Comparison of ENCODE assay signal across 10 cellular contexts in genomic region chr4:105808459-105809041, GRCh38.
DNase-seq lines count a peak whose midpoint lies in the region; ATAC-seq and TF ChIP-seq lines count a peak whose summit lies in the region.
"Had no signal": no experiment of that assay in that cellular context is flagged by ENCODE, and none has a peak within 500 bp of the region (broad histone marks: within the 10 kb centered on the region; RNA-seq: fewer than 3 reads in every experiment).

No MANE protein-coding gene starts in this region.

- TF ChIP-seq POLR2A in breast epithelium (IDR thresholded peaks at IDR 0.05), result no peak

- H3K9me3 ChIP-seq in left ventricle myocardium inferior (replicated peaks) (no peaks in the 10 kb centered on the region), breast epithelium (no peaks in the 10 kb centered on the region), mesodermal cell (ENCODE audit: control insufficient read depth, low read length) (no peaks in the 10 kb centered on the region), WERI-Rb-1 (ENCODE audit: severe bottlenecking) (no peaks in the 10 kb centered on the region)

- intact Hi-C loops in left ventricle myocardium superior (cut with micrococcal nuclease), result no loop called here
- intact Hi-C loops in left ventricle myocardium inferior (cut with micrococcal nuclease), result no loop called here
- intact Hi-C loops in breast epithelium (cut with DNase I; ENCODE audit: low total_unique reads), result no loop called here

- H3K4me1 ChIP-seq in left ventricle myocardium inferior, result no peaks in the 10 kb centered on the region
- no peaks in the 10 kb centered on the region for H3K4me1 ChIP-seq in breast epithelium
- peaks cover 13% of the 10 kb centered on the region for H3K4me1 ChIP-seq in mesodermal cell (ENCODE audit: control insufficient read depth, insufficient read depth, low read length, poor library complexity, severe bottlenecking)

- no peak for DNase-seq in left ventricle myocardium superior
- no peak for DNase-seq in left ventricle myocardium inferior
- no peak for DNase-seq in breast epithelium (ENCODE audit: low spot score in 2 of 2)
- no peak for DNase-seq in activated CD4-positive, alpha-beta T cell treated with anti-CD3 and anti-CD28 coated beads for 4 hours
- DNase-seq in WERI-Rb-1, result no peak
- DNase-seq in stimulated activated naive CD4-positive, alpha-beta T cell (lab: John Stamatoyannopoulos, UW), result no peak
- DNase-seq: activated T-cell treated with anti-CD3 and anti-CD28 coated beads, Interleukin-2, amount 50 U/mL, for 72 hours; endodermal cell had no signal

- H3K27ac ChIP-seq in left ventricle myocardium inferior (replicated peaks), result no peak overlapping the region
- H3K27ac ChIP-seq in breast epithelium, result no peak overlapping the region
- peak overlapping the region; percentile 38 for H3K27ac ChIP-seq in mesodermal cell (ENCODE audit: low read depth, low read length, severe bottlenecking)
- no peak overlapping the region for H3K27ac ChIP-seq in WERI-Rb-1

- H3K4me3 ChIP-seq in left ventricle myocardium inferior (no peak overlapping the region), breast epithelium (peak overlapping the region in 2 of 3 donors; percentile 30 to 48), mesodermal cell (ENCODE audit: extremely low read depth, insufficient read depth, low read length, poor library complexity, severe bottlenecking) (no peak overlapping the region), WERI-Rb-1 (ENCODE audit: low read depth, low read length) (no peak overlapping the region)

- H3K36me3 ChIP-seq in left ventricle myocardium inferior (no peaks in the 10 kb centered on the region), breast epithelium (no peaks in the 10 kb centered on the region), mesodermal cell (ENCODE audit: control insufficient read depth, insufficient read depth, low read length) (no peaks in the 10 kb centered on the region), WERI-Rb-1 (no peaks in the 10 kb centered on the region)

- ATAC-seq in left ventricle myocardium superior, result peak; percentile 38
- ATAC-seq in HG03139 (IDR thresholded peaks at IDR 0.05; ENCODE audit: unreplicated experiment), result no peak
- ATAC-seq: activated T-cell treated with anti-CD3 and anti-CD28 coated beads, Interleukin-2, amount 50 U/mL, for 72 hours had no signal

- 76 to 78% methylated on average over 2 to 3 of the region's 6 CpGs for WGBS in mesodermal cell (ENCODE audit: insufficient coverage in 2 of 2), 2 experiments

- H3K27me3 ChIP-seq in left ventricle myocardium inferior (ENCODE audit: low read depth) (no peaks in the 10 kb centered on the region), breast epithelium (no peaks in the 10 kb centered on the region), WERI-Rb-1 (ENCODE audit: insufficient read depth, low read depth, severe bottlenecking) (no peaks in the 10 kb centered on the region)

- TF ChIP-seq CTCF in left ventricle myocardium inferior (IDR thresholded peaks at IDR 0.05; ENCODE audit: borderline replicate concordance), result no peak
- no peak for TF ChIP-seq CTCF in breast epithelium (IDR thresholded peaks at IDR 0.05)
- TF ChIP-seq CTCF in WERI-Rb-1 (IDR thresholded peaks at IDR 0.05; ENCODE audit: low read depth, low read length), result no peak

Comparison
In these comparisons a context has a peak if more than half of its experiments do, and no peak if none do; other contexts are left out.
1. H3K4me3 ChIP-seq: peak in breast epithelium (2 of 3); none in left ventricle myocardium inferior (single experiment), mesodermal cell (single experiment) and WERI-Rb-1 (single experiment).